ENCODE assay signal across 8 cellular contexts in the genomic region with DNA sequence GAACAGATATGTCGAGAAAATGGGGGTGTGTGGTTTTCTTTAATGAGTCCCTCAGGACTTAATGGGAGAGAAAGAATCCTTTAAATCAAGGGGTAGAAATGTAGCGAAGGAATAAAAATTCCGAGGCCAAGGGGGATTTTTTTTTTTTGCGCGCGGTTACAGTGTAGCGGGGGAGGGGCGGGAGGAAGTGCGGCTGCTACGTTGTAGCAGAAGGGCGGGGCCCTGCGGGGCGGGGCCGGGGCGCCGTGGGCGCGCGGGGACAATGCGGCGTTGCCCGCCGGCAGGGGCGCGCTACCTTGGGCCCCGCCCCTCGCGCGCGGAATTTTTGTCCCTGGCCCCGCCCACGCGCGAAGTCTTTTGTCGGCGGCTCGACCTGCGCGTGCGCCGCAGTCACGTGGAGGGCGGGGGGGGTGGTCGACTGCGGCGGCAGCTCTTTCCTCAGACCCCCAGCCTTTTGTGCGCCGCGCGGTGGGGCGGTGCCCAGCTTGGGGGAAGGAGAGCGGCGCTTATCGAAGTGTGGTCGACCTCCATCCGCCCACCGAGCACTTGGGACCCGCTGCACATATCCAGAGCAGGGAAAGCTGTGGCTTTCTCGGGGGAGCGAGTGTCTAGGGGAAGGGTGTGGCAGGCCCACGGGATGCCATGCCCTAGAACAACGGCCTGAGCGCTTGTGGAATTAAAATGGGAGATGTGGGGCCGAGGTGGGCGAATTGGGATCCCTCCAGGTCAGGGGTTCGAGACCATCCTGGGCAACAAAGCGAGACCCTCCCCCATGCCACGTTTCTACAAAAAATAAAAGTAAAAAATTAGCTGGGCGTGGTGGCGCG. TPM values are rescaled to one million over a fixed set of nuclear protein-coding genes. Genes with fewer than 3 reads are reported as not detected.
DNase-seq lines count a peak whose midpoint lies in the region; ATAC-seq and TF ChIP-seq lines count a peak whose summit lies in the region.

No MANE protein-coding gene starts in this region.

- H3K27ac Mint-ChIP-seq in activated naive CD4-positive, alpha-beta T cell treated with anti-CD3 and anti-CD28 coated beads, Interleukin-2, amount 50 U/mL, for 72 hours: peak overlapping the region; percentile 93 to 97
- H3K27ac Mint-ChIP-seq in glutamatergic neuron (ENCODE audit: unreplicated experiment) (peak overlapping the region; percentile 98), osteocyte (ENCODE audit: unreplicated experiment) (peak overlapping the region; percentile 96)

- peaks cover 30% of the 10 kb centered on the region for H3K4me1 ChIP-seq in testis

- H3K36me3 Mint-ChIP-seq in activated naive CD4-positive, alpha-beta T cell treated with anti-CD3 and anti-CD28 coated beads, Interleukin-2, amount 50 U/mL, for 72 hours: peaks cover 68 to 70% of the 10 kb centered on the region in 2 donors
- H3K36me3 Mint-ChIP-seq in glutamatergic neuron (ENCODE audit: unreplicated experiment): peaks cover 16% of the 10 kb centered on the region
- H3K36me3 Mint-ChIP-seq in osteocyte (ENCODE audit: unreplicated experiment): peaks cover 43% of the 10 kb centered on the region

- intact Hi-C loops in testis (cut with DNase I; ENCODE audit: low total_unique reads): loop anchor here (2.0 to 10.0 kb wide), 3 partner anchors 35 to 1077 kb away; a partner anchor contains a TSS

- ATAC-seq in SK-N-SH treated with all-trans-retinoic acid at 6 μM for 48 hours: peak; percentile 14
- peak; percentile 19 to 42 for ATAC-seq in activated naive CD4-positive, alpha-beta T cell treated with anti-CD3 and anti-CD28 coated beads, Interleukin-2, amount 50 U/mL, for 72 hours

- H3K4me3 ChIP-seq in testis: peak overlapping the region; percentile 73 to 99

- H3K4me3 Mint-ChIP-seq in glutamatergic neuron (ENCODE audit: unreplicated experiment) (peak overlapping the region; percentile 93), osteocyte (ENCODE audit: unreplicated experiment) (peak overlapping the region; percentile 96)

- TF ChIP-seq CTCF in GM20000 (IDR thresholded peaks at IDR 0.05; ENCODE audit: extremely low read depth, missing control alignments) (peak; percentile 17), glutamatergic neuron (IDR thresholded peaks at IDR 0.05; ENCODE audit: partially characterized antibody, unreplicated experiment) (peak; percentile 32), osteocyte (IDR thresholded peaks at IDR 0.05) (peak; percentile 58), testis (IDR thresholded peaks at IDR 0.05) (peak; percentile 33 to 58 (median 49))

- H3K4me1 Mint-ChIP-seq in glutamatergic neuron (ENCODE audit: low read depth, unreplicated experiment) (peaks cover 34% of the 10 kb centered on the region), osteocyte (ENCODE audit: unreplicated experiment) (peaks cover 62% of the 10 kb centered on the region)

- H3K36me3 ChIP-seq in testis (ENCODE audit: low read depth, missing control alignments): no peaks in the 10 kb centered on the region

- TF ChIP-seq POLR2A in testis (IDR thresholded peaks at IDR 0.05): peak; percentile 34

- H3K27me3 Mint-ChIP-seq in glutamatergic neuron (ENCODE audit: unreplicated experiment): peaks cover 46% of the 10 kb centered on the region
- H3K27me3 Mint-ChIP-seq in osteocyte (ENCODE audit: unreplicated experiment): no peaks in the 10 kb centered on the region

- H3K9me3 ChIP-seq in testis: no peaks in the 10 kb centered on the region

- H3K27ac ChIP-seq in testis: peak overlapping the region; percentile 89 to 90

- peaks cover 0 to 3% of the 10 kb centered on the region in 2 donors for H3K9me3 Mint-ChIP-seq in activated naive CD4-positive, alpha-beta T cell treated with anti-CD3 and anti-CD28 coated beads, Interleukin-2, amount 50 U/mL, for 72 hours
- H3K9me3 Mint-ChIP-seq in glutamatergic neuron (ENCODE audit: unreplicated experiment) (peaks cover 47% of the 10 kb centered on the region), osteocyte (ENCODE audit: unreplicated experiment) (no peaks in the 10 kb centered on the region)

- DNase-seq in C1 segment of cervical spinal cord (lab: John Stamatoyannopoulos, UW): peak in 13 of 14 donors; percentile 21 to 90 (median 70)
- DNase-seq in GM20000 (ENCODE audit: low spot score): peak; percentile 93
- peak; percentile 74 for DNase-seq in NCI-H1092 treated with DMSO at 0.1 percent for 48 hours (lab: John Stamatoyannopoulos, UW)
- peak; percentile 92 to 98 for DNase-seq in activated naive CD4-positive, alpha-beta T cell treated with anti-CD3 and anti-CD28 coated beads, Interleukin-2, amount 50 U/mL, for 72 hours (ENCODE audit: low spot score in 2 of 2)
- peak; percentile 94 for DNase-seq in glutamatergic neuron
- DNase-seq in osteocyte (ENCODE audit: extremely low spot score, unreplicated experiment): peak; percentile 97
- DNase-seq in testis: peak; percentile 94

- 1 to 3% methylated on average over 32 to 69 of the region's 71 CpGs for WGBS in testis, 2 donors

- H3K27me3 ChIP-seq in testis: no peaks in the 10 kb centered on the region

TF ChIP-seq in SK-N-SH treated with all-trans-retinoic acid at 6 μM for 48 hours, 23 proteins besides CTCF, POLR2A, EP300 and RAD21 (continues in another document):
- TF ChIP-seq TOX (CRISPR knock-in tag; IDR thresholded peaks at IDR 0.05; ENCODE audit: borderline replicate concordance) (no peak), ZNF70 (CRISPR knock-in tag; IDR thresholded peaks at IDR 0.05) (peak; percentile 34; the same call in 1 of the 2 replicates), RARB (CRISPR knock-in tag; IDR thresholded peaks at IDR 0.05) (0 out of 2 replicates have a peak, but pooled peaks have one; percentile 28), ZFP30 (CRISPR knock-in tag; IDR thresholded peaks at IDR 0.05) (peak; percentile 47; the same call in 1 of the 2 replicates), GLIS3 (CRISPR knock-in tag; IDR thresholded peaks at IDR 0.05) (peak; percentile 75; the same call in 1 of the 2 replicates), CSDC2 (CRISPR knock-in tag; IDR thresholded peaks at IDR 0.05) (no peak), ESRRG (CRISPR knock-in tag; IDR thresholded peaks at IDR 0.05) (peak; percentile 67; the same call in 1 of the 2 replicates), ZFP3 (CRISPR knock-in tag; IDR thresholded peaks at IDR 0.05) (0 out of 2 replicates have a peak, but pooled peaks have one; percentile 36)
- TF ChIP-seq, protein P1, sequence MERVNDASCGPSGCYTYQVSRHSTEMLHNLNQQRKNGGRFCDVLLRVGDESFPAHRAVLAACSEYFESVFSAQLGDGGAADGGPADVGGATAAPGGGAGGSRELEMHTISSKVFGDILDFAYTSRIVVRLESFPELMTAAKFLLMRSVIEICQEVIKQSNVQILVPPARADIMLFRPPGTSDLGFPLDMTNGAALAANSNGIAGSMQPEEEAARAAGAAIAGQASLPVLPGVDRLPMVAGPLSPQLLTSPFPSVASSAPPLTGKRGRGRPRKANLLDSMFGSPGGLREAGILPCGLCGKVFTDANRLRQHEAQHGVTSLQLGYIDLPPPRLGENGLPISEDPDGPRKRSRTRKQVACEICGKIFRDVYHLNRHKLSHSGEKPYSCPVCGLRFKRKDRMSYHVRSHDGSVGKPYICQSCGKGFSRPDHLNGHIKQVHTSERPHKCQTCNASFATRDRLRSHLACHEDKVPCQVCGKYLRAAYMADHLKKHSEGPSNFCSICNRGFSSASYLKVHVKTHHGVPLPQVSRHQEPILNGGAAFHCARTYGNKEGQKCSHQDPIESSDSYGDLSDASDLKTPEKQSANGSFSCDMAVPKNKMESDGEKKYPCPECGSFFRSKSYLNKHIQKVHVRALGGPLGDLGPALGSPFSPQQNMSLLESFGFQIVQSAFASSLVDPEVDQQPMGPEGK (CRISPR knock-in tag; IDR thresholded peaks at IDR 0.05; ENCODE audit: borderline replicate concordance): no peak; the same call in 1 of the 2 replicates

RNA-seq across cellular contexts. Expression of a gene that starts 1.3 kb away (rescaled TPM):
- 1,000 to 10,000 TPM; 1,507 to 1,783 TPM for total RNA-seq in activated naive CD4-positive, alpha-beta T cell treated with anti-CD3 and anti-CD28 coated beads, Interleukin-2, amount 50 U/mL, for 72 hours
- total RNA-seq in glutamatergic neuron (ENCODE audit: unreplicated experiment): 2,264 TPM
- total RNA-seq in osteocyte: 725 and 729 TPM in 2 replicates
- total RNA-seq in testis: 100 to 1,000 TPM; 173 to 252 TPM
- 309 TPM for polyA plus RNA-seq in testis (ENCODE audit: insufficient read depth, low read depth, low replicate concordance)

RNA-seq across cellular contexts. Expression of a gene that starts 4.3 kb away (rescaled TPM):
- total RNA-seq in activated naive CD4-positive, alpha-beta T cell treated with anti-CD3 and anti-CD28 coated beads, Interleukin-2, amount 50 U/mL, for 72 hours: 100 to 1,000 TPM in 1 of 2 donors, 10 to 100 TPM in 1; 84.2 to 127 TPM
- total RNA-seq in glutamatergic neuron (ENCODE audit: unreplicated experiment) (50.4 TPM), osteocyte (37.7 and 40.1 TPM in 2 replicates), testis (10 to 100 TPM; 56.6 to 79.3 TPM)
- polyA plus RNA-seq in testis (ENCODE audit: insufficient read depth, low read depth, low replicate concordance): 155 TPM

RNA-seq across cellular contexts. Expression of a gene that starts 21.1 kb away (rescaled TPM):
- 100 to 1,000 TPM; 194 to 219 TPM for total RNA-seq in activated naive CD4-positive, alpha-beta T cell treated with anti-CD3 and anti-CD28 coated beads, Interleukin-2, amount 50 U/mL, for 72 hours
- total RNA-seq in glutamatergic neuron (ENCODE audit: unreplicated experiment) (191 TPM), osteocyte (86.8 and 88.1 TPM in 2 replicates), testis (10 to 100 TPM; 84.1 to 88.1 TPM)
- polyA plus RNA-seq in testis (ENCODE audit: insufficient read depth, low read depth, low replicate concordance): 169 TPM

RNA-seq across cellular contexts. Expression of a gene that starts 22.9 kb away (rescaled TPM):
- 100 to 1,000 TPM in 1 of 2 donors, 10 to 100 TPM in 1; 70.0 to 279 TPM for total RNA-seq in activated naive CD4-positive, alpha-beta T cell treated with anti-CD3 and anti-CD28 coated beads, Interleukin-2, amount 50 U/mL, for 72 hours
- total RNA-seq in glutamatergic neuron (ENCODE audit: unreplicated experiment) (13.5 TPM), osteocyte (395 and 418 TPM in 2 replicates), testis (1 to 10 TPM; 1.4 to 7.7 TPM)
- polyA plus RNA-seq in testis (ENCODE audit: insufficient read depth, low read depth, low replicate concordance): 11.1 TPM

RNA-seq across cellular contexts. Expression of a gene that starts 30.6 kb away (rescaled TPM):
- 10 to 100 TPM; 35.7 to 53.5 TPM for total RNA-seq in activated naive CD4-positive, alpha-beta T cell treated with anti-CD3 and anti-CD28 coated beads, Interleukin-2, amount 50 U/mL, for 72 hours
- total RNA-seq in glutamatergic neuron (ENCODE audit: unreplicated experiment): 52.2 TPM
- total RNA-seq in osteocyte: 28.1 and 31.5 TPM in 2 replicates
- total RNA-seq in testis: 10 to 100 TPM in 1 of 2 donors, 1 to 10 TPM in 1; 9.5 to 10.5 TPM
- polyA plus RNA-seq in testis (ENCODE audit: insufficient read depth, low read depth, low replicate concordance): 26.6 TPM

Comparison
In these comparisons a context has a peak if more than half of its experiments do, and no peak if none do; other contexts are left out.
1. Peak in every context shown above with its lines: DNase-seq, ATAC-seq, H3K4me3 ChIP-seq and H3K27ac ChIP-seq.